ENCODE assay signal across 19 cellular contexts in genomic region chr10:43585981-43586738, GRCh38.
"Had no signal": no experiment of that assay in that cellular context is flagged by ENCODE, and none has a peak within 500 bp of the region (broad histone marks: within the 10 kb centered on the region; RNA-seq: fewer than 3 reads in every experiment).

No MANE protein-coding gene starts in this region.

- H3K9me3 Mint-ChIP-seq: activated naive CD4-positive, alpha-beta T cell treated with anti-CD3 and anti-CD28 coated beads for 36 hours; natural killer cell; stimulated activated naive CD8-positive, alpha-beta T cell treated with anti-CD3 and anti-CD28 coated beads, Interleukin-15, Interleukin-2, amounts not matched to agents 100 ng/mL and 50 ng/mL, for 24 hours had no signal

- H3K4me3 ChIP-seq: colonic mucosa, dorsolateral prefrontal cortex, esophagus squamous epithelium, gastrocnemius medialis, ovary, thyroid gland had no signal

- ATAC-seq: activated T-cell treated with anti-CD3 and anti-CD28 coated beads, Interleukin-2, amount 50 U/mL, for 72 hours; gastrocnemius medialis; right cardiac atrium had no signal

- H3K4me1 ChIP-seq: colonic mucosa, esophagus squamous epithelium, gastrocnemius medialis, thyroid gland had no signal

- H3K4me3 Mint-ChIP-seq: activated CD4-positive, alpha-beta memory T cell treated with anti-CD3 and anti-CD28 coated beads for 36 hours; activated naive CD4-positive, alpha-beta T cell treated with anti-CD3 and anti-CD28 coated beads for 36 hours; activated T-cell treated with anti-CD3 and anti-CD28 coated beads, Interleukin-2, amount 50 U/mL, for 72 hours; effector memory CD8-positive, alpha-beta T cell; natural killer cell; stimulated activated naive CD8-positive, alpha-beta T cell treated with anti-CD3 and anti-CD28 coated beads, Interleukin-15, Interleukin-2, amounts not matched to agents 100 ng/mL and 50 ng/mL, for 24 hours; T-helper 1 cell treated with Interleukin-12 subunit alpha and Interleukin-12 subunit beta and Interleukin-4 antibody, amounts not matched to agents 30 μg/mL and 1 μg/mL, for 36 hours had no signal

- H3K27me3 ChIP-seq: colonic mucosa, gastrocnemius medialis, ovary, thyroid gland had no signal

- H3K27ac Mint-ChIP-seq: activated CD4-positive, alpha-beta memory T cell treated with anti-CD3 and anti-CD28 coated beads for 36 hours; activated naive CD4-positive, alpha-beta T cell treated with anti-CD3 and anti-CD28 coated beads for 36 hours; activated T-cell treated with anti-CD3 and anti-CD28 coated beads, Interleukin-2, amount 50 U/mL, for 72 hours; natural killer cell; stimulated activated naive CD8-positive, alpha-beta T cell treated with anti-CD3 and anti-CD28 coated beads, Interleukin-15, Interleukin-2, amounts not matched to agents 100 ng/mL and 50 ng/mL, for 24 hours; T-helper 1 cell treated with Interleukin-12 subunit alpha and Interleukin-12 subunit beta and Interleukin-4 antibody, amounts not matched to agents 30 μg/mL and 1 μg/mL, for 36 hours had no signal

- DNase-seq: activated CD4-positive, alpha-beta memory T cell treated with anti-CD3 and anti-CD28 coated beads for 36 hours; activated CD4-positive, alpha-beta T cell treated with anti-CD3 and anti-CD28 coated beads for 48 hours; activated effector memory CD4-positive, alpha-beta T cell treated with Interleukin-2 at 50 U/mL for 16 hours; activated naive CD4-positive, alpha-beta T cell treated with anti-CD3 and anti-CD28 coated beads for 36 hours; activated T-cell treated with anti-CD3 and anti-CD28 coated beads, Interleukin-2, amount 50 U/mL, for 72 hours; amygdala; colonic mucosa; dorsolateral prefrontal cortex; effector memory CD8-positive, alpha-beta T cell; esophagus squamous epithelium; gastrocnemius medialis; hypothalamus; natural killer cell; ovary; right cardiac atrium; substantia nigra; thyroid gland had no signal

- H3K36me3 ChIP-seq: colonic mucosa, esophagus squamous epithelium, gastrocnemius medialis, ovary, thyroid gland had no signal

- H3K27ac ChIP-seq: colonic mucosa, dorsolateral prefrontal cortex, esophagus squamous epithelium, gastrocnemius medialis, ovary, thyroid gland had no signal

- H3K9me3 ChIP-seq: colonic mucosa, gastrocnemius medialis, ovary, thyroid gland had no signal

- H3K36me3 Mint-ChIP-seq: activated CD4-positive, alpha-beta memory T cell treated with anti-CD3 and anti-CD28 coated beads for 36 hours; natural killer cell had no signal
